In genomic region chr9:137710751-137711150, GRCh38 we compare ENCODE assay signal across 13 cellular contexts.
"Had no signal": no experiment of that assay in that cellular context is flagged by ENCODE, and none has a peak within 500 bp of the region (broad histone marks: within the 10 kb centered on the region; RNA-seq: fewer than 3 reads in every experiment).

No MANE protein-coding gene starts in this region.

- DNase-seq: activated CD4-positive, alpha-beta T cell treated with anti-CD3 and anti-CD28 coated beads, Interleukin-2, amount 50 U/mL, for 4 hours; activated CD4-positive, CD25-positive, alpha-beta regulatory T cell treated with anti-CD3 and anti-CD28 coated beads, Interleukin-2, amount 50 U/mL, for 72 hours; activated CD8-positive, alpha-beta memory T cell treated with anti-CD3 and anti-CD28 coated beads, Interleukin-2, amount 10 ng/mL, durations not matched to agents 7 days and 5 days; activated naive CD4-positive, alpha-beta T cell treated with anti-CD3 and anti-CD28 coated beads, Interleukin-2, amount 10 ng/mL, durations not matched to agents 7 days and 5 days; activated T-cell treated with anti-CD3 and anti-CD28 coated beads, Interleukin-2, amount 50 U/mL, for 1 hour; hypothalamus; mesendoderm; stimulated activated CD4-positive, alpha-beta T cell treated with anti-CD3 and anti-CD28 coated beads, Interleukin-2, amount 100 ng/mL, for 48 hours; stimulated activated naive B cell treated with anti-CD40 and anti-IgM and Interleukin-4, amounts not matched to agents 10 μg/mL and 1 μg/mL and 100 μg/mL, for 72 hours; tibial artery had no signal

- H3K4me3 Mint-ChIP-seq: activated CD8-positive, alpha-beta memory T cell treated with anti-CD3 and anti-CD28 coated beads, Interleukin-2, amount 10 ng/mL, durations not matched to agents 7 days and 5 days; activated naive CD4-positive, alpha-beta T cell treated with anti-CD3 and anti-CD28 coated beads, Interleukin-2, amount 10 ng/mL, durations not matched to agents 7 days and 5 days; stimulated activated naive B cell treated with anti-CD40 and anti-IgM and Interleukin-4, amounts not matched to agents 10 μg/mL and 1 μg/mL and 100 μg/mL, for 72 hours had no signal

- H3K4me3 ChIP-seq: ascending aorta, breast epithelium, tibial artery, vagina had no signal

- H3K36me3 ChIP-seq: breast epithelium had no signal

- H3K9me3 ChIP-seq: ascending aorta, breast epithelium, tibial artery, vagina had no signal

- ATAC-seq: activated CD8-positive, alpha-beta memory T cell treated with anti-CD3 and anti-CD28 coated beads, Interleukin-2, amount 10 ng/mL, durations not matched to agents 7 days and 5 days; stimulated activated naive B cell treated with anti-CD40 and anti-IgM and Interleukin-4, amounts not matched to agents 10 μg/mL and 1 μg/mL and 100 μg/mL, for 72 hours had no signal

- H3K4me1 ChIP-seq: ascending aorta had no signal

- H3K27me3 Mint-ChIP-seq: activated CD8-positive, alpha-beta memory T cell treated with anti-CD3 and anti-CD28 coated beads, Interleukin-2, amount 10 ng/mL, durations not matched to agents 7 days and 5 days; activated naive CD4-positive, alpha-beta T cell treated with anti-CD3 and anti-CD28 coated beads, Interleukin-2, amount 10 ng/mL, durations not matched to agents 7 days and 5 days; stimulated activated naive B cell treated with anti-CD40 and anti-IgM and Interleukin-4, amounts not matched to agents 10 μg/mL and 1 μg/mL and 100 μg/mL, for 72 hours had no signal

- H3K27ac ChIP-seq: ascending aorta, breast epithelium, tibial artery, vagina had no signal

- H3K27me3 ChIP-seq: ascending aorta, breast epithelium, tibial artery, vagina had no signal

- H3K27ac Mint-ChIP-seq: activated CD8-positive, alpha-beta memory T cell treated with anti-CD3 and anti-CD28 coated beads, Interleukin-2, amount 10 ng/mL, durations not matched to agents 7 days and 5 days; activated naive CD4-positive, alpha-beta T cell treated with anti-CD3 and anti-CD28 coated beads, Interleukin-2, amount 10 ng/mL, durations not matched to agents 7 days and 5 days had no signal
